In genomic region chr17:19244796-19245195, GRCh38 we compare ENCODE assay signal across 1 cellular context.
TF ChIP-seq lines count a peak whose summit lies in the region.

No MANE protein-coding gene starts in this region.

TF ChIP-seq in HEK293, 187 proteins besides CTCF, POLR2A, EP300 and RAD21 (continued from another document):
- TF ChIP-seq ZNF513 (tag by site-specific recombination; IDR thresholded peaks at IDR 0.05) = no peak
